Comparison of ENCODE assay signal across 15 cellular contexts in genomic region chr15:22893081-22893480, GRCh38. TPM values are rescaled to one million over a fixed set of nuclear protein-coding genes. Genes with fewer than 3 reads are reported as not detected.
DNase-seq lines count a peak whose midpoint lies in the region; TF ChIP-seq lines count a peak whose summit lies in the region.
"Had no signal": no experiment of that assay in that cellular context is flagged by ENCODE, and none has a peak within 500 bp of the region (broad histone marks: within the 10 kb centered on the region; RNA-seq: fewer than 3 reads in every experiment).

No MANE protein-coding gene starts in this region.

- H3K14ac ChIP-seq in trophoblast cell (ENCODE audit: low read length) = no peak overlapping the region

- H3K4ac ChIP-seq in trophoblast cell (ENCODE audit: low read depth, low read length) = no peak overlapping the region

- peak overlapping the region; percentile 25 for H3K18ac ChIP-seq in trophoblast cell (ENCODE audit: low read length)

- H2AFZ ChIP-seq in hepatocyte (no peak overlapping the region), trophoblast cell (ENCODE audit: insufficient read depth, low read length, poor library complexity) (no peak overlapping the region)
- H2AFZ ChIP-seq: GM23248 had no signal

- H2AK5ac ChIP-seq in trophoblast cell (ENCODE audit: low read length) = peak overlapping the region; percentile 87

- DNase-seq in Caco-2 = no peak
- DNase-seq in D341Med (ENCODE audit: low spot score) = peak; percentile 18
- DNase-seq in hepatocyte (ENCODE audit: low spot score) = no peak
- DNase-seq in trophoblast cell = no peak
- DNase-seq in immature natural killer cell = no peak
- DNase-seq in NCI-H1105 (lab: John Stamatoyannopoulos, UW) = no peak
- DNase-seq in HUDEP-2 (lab: John Stamatoyannopoulos, UW; ENCODE audit: unreplicated experiment in 76 of 76) = no peak
- DNase-seq: BE2C; CD4-positive, alpha-beta memory T cell; DND-41; GDM1; GM23248 had no signal

- no peak overlapping the region for H3K23ac ChIP-seq in trophoblast cell (ENCODE audit: low read length)

- H3K27me3 Mint-ChIP-seq in Caco-2 (ENCODE audit: insufficient read depth, unreplicated experiment) (no peaks in the 10 kb centered on the region), immature natural killer cell (ENCODE audit: low read depth in 3 of 3) (no peaks in the 10 kb centered on the region)
- H3K27me3 Mint-ChIP-seq: CD4-positive, alpha-beta memory T cell had no signal

- H3K4me1 Mint-ChIP-seq in Caco-2 (ENCODE audit: low read depth, unreplicated experiment) (peaks cover 36% of the 10 kb centered on the region), immature natural killer cell (no peaks in the 10 kb centered on the region)
- H3K4me1 Mint-ChIP-seq: CD4-positive, alpha-beta memory T cell had no signal

- H2BK5ac ChIP-seq in trophoblast cell (ENCODE audit: low read depth, low read length, poor library complexity) = no peak overlapping the region

- POLR2A ChIA-PET in Caco-2 (lab: Charles Lee) = interaction anchor here (0.5 to 1.3 kb wide), 2 partner anchors 55 to 86 kb away, joined by 5 to 10 read pairs; no protein-coding TSS in a partner anchor

- H3K79me2 ChIP-seq in hepatocyte = no peaks in the 10 kb centered on the region
- H3K79me2 ChIP-seq in trophoblast cell (ENCODE audit: control insufficient read depth, insufficient read depth, low read length, poor library complexity) = no peaks in the 10 kb centered on the region

- peaks cover 8% of the 10 kb centered on the region for H3K79me1 ChIP-seq in trophoblast cell (ENCODE audit: low read length)

- peak overlapping the region; percentile 57 for H4K91ac ChIP-seq in trophoblast cell (ENCODE audit: low read depth, low read length)

- peaks cover 40% of the 10 kb centered on the region for H3K4me1 ChIP-seq in Caco-2
- no peaks in the 10 kb centered on the region for H3K4me1 ChIP-seq in hepatocyte (ENCODE audit: insufficient read depth)
- H3K4me1 ChIP-seq in trophoblast cell (ENCODE audit: control insufficient read depth in 1 of 2, insufficient read depth in 2 of 2, low read length in 2 of 2) = peaks cover 9 to 15% of the 10 kb centered on the region in 2 experiments
- H3K4me1 ChIP-seq: BE2C had no signal

- H3K4me3 ChIP-seq in Caco-2 (ENCODE audit: low read depth, low read length) (no peak overlapping the region), hepatocyte (no peak overlapping the region), trophoblast cell (ENCODE audit: low read depth, low read length) (peak overlapping the region; percentile 6)
- H3K4me3 ChIP-seq: A549, GM23248 had no signal

- H2BK12ac ChIP-seq in trophoblast cell (ENCODE audit: low read length) = peak overlapping the region; percentile 61

- H4K8ac ChIP-seq in trophoblast cell (ENCODE audit: low read depth, low read length) = no peak overlapping the region

- intact Hi-C loops in Caco-2 (cut with micrococcal nuclease; ENCODE audit: unreplicated experiment) = loop anchor here (5.0 to 10.0 kb wide), 3 partner anchors 48 to 144 kb away; partner anchors contain the start of genes NIPA1 and TUBGCP5

- no peaks in the 10 kb centered on the region for H3K9me3 Mint-ChIP-seq in Caco-2 (ENCODE audit: unreplicated experiment)
- no peaks in the 10 kb centered on the region for H3K9me3 Mint-ChIP-seq in immature natural killer cell
- H3K9me3 Mint-ChIP-seq: CD4-positive, alpha-beta memory T cell had no signal

- H3K36me3 Mint-ChIP-seq in Caco-2 (ENCODE audit: insufficient read depth, unreplicated experiment) = peaks cover 91% of the 10 kb centered on the region
- H3K36me3 Mint-ChIP-seq in immature natural killer cell = no peaks in the 10 kb centered on the region

- H3K27me3 ChIP-seq in Caco-2 (replicated peaks; ENCODE audit: control insufficient read depth, insufficient read depth, low read length) (no peaks in the 10 kb centered on the region), hepatocyte (no peaks in the 10 kb centered on the region), trophoblast cell (ENCODE audit: insufficient read depth, low read length) (no peaks in the 10 kb centered on the region)
- H3K27me3 ChIP-seq: BE2C had no signal

- WGBS in hepatocyte (ENCODE audit: low lambda C conversion rate, missing lambda C conversion rate) = 87% methylated on average over 17 of the region's 17 CpGs
- no CpG with 5 or more reads among the region's 17 CpGs for WGBS in trophoblast cell (ENCODE audit: extremely low coverage, insufficient coverage, insufficient read length)

- H3K27ac ChIP-seq in hepatocyte = peak overlapping the region; percentile 24
- H3K27ac ChIP-seq in trophoblast cell (ENCODE audit: low read depth, low read length) = no peak overlapping the region
- H3K27ac ChIP-seq: A549, C4-2B, GM23248, HL-60 had no signal

- H2BK120ac ChIP-seq in trophoblast cell (ENCODE audit: insufficient read depth, low read length, poor library complexity) = no peak overlapping the region

- H4K12ac ChIP-seq in trophoblast cell (ENCODE audit: low read depth, low read length) = peak overlapping the region; percentile 11

- H3K4me3 Mint-ChIP-seq in Caco-2 (ENCODE audit: unreplicated experiment) = no peak overlapping the region
- no peak overlapping the region for H3K4me3 Mint-ChIP-seq in immature natural killer cell
- H3K4me3 Mint-ChIP-seq: CD4-positive, alpha-beta memory T cell had no signal

- CTCF ChIA-PET in Caco-2 (lab: Charles Lee) = interaction anchor here (0.6 kb wide), 1 partner anchor 142 kb away, joined by 3 read pairs; no protein-coding TSS in a partner anchor

- H3K9me2 ChIP-seq in hepatocyte (replicated peaks; ENCODE audit: insufficient read depth) = no peaks in the 10 kb centered on the region

- peak overlapping the region; percentile 67 for H3K27ac Mint-ChIP-seq in Caco-2 (ENCODE audit: unreplicated experiment)
- no peak overlapping the region for H3K27ac Mint-ChIP-seq in immature natural killer cell

- no peak overlapping the region for H3K9ac ChIP-seq in trophoblast cell (ENCODE audit: low read length)
- H3K9ac ChIP-seq: GM23248 had no signal

- H3K4me2 ChIP-seq in hepatocyte (no peak overlapping the region), trophoblast cell (ENCODE audit: low read length) (no peak overlapping the region)
- H3K4me2 ChIP-seq: A549 had no signal

- no peaks in the 10 kb centered on the region for H3K36me3 ChIP-seq in Caco-2 (ENCODE audit: control insufficient read depth, insufficient read depth, low read length)
- no peaks in the 10 kb centered on the region for H3K36me3 ChIP-seq in hepatocyte (replicated peaks; ENCODE audit: insufficient read depth, low read depth)
- peaks cover 29 to 35% of the 10 kb centered on the region in 2 experiments for H3K36me3 ChIP-seq in trophoblast cell (ENCODE audit: control insufficient read depth in 1 of 2, insufficient read depth in 2 of 2, low read length in 2 of 2)

- H4K20me1 ChIP-seq in hepatocyte (ENCODE audit: insufficient read depth, poor library complexity, severe bottlenecking) = no peaks in the 10 kb centered on the region

- no TSS peak for BruUV-seq in Caco-2 (replicated peaks; lab: Mats Ljungman, UMichigan)

- no peak for TF ChIP-seq CTCF in Caco-2 (IDR thresholded peaks at IDR 0.05; ENCODE audit: insufficient read depth in 1 of 2, low read depth in 1 of 2, low read length in 1 of 2, severe bottlenecking in 1 of 2, unreplicated experiment in 1 of 2)
- TF ChIP-seq CTCF in hepatocyte (IDR thresholded peaks at IDR 0.05; ENCODE audit: poor library complexity) = no peak

- H3K9me3 ChIP-seq in Caco-2 (no peaks in the 10 kb centered on the region), hepatocyte (ENCODE audit: low read depth) (no peaks in the 10 kb centered on the region), trophoblast cell (ENCODE audit: insufficient read depth, low read depth, low read length) (peaks cover 2% of the 10 kb centered on the region)
- H3K9me3 ChIP-seq: A549, BE2C had no signal

RNA-seq across cellular contexts. Expression of gene NIPA2, which starts 54.6 kb away (rescaled TPM):
- total RNA-seq in Caco-2 (2022) (85.3 and 89.4 TPM in 2 replicates), hepatocyte (77.2 and 79.1 TPM in 2 replicates)
- polyA plus RNA-seq in hepatocyte (48.7 and 52.7 TPM in 2 replicates), immature natural killer cell (10 to 100 TPM; 43.6 to 92.3 (median 81.9) TPM)
- polyA plus RNA-seq in trophoblast cell (2013) = 81.2 and 81.5 TPM in 2 replicates
